Comparison of ENCODE assay signal across 29 cellular contexts in genomic region chr7:128132426-128133069, GRCh38.
"Had no signal": no experiment of that assay in that cellular context is flagged by ENCODE, and none has a peak within 500 bp of the region (broad histone marks: within the 10 kb centered on the region; RNA-seq: fewer than 3 reads in every experiment).

No MANE protein-coding gene starts in this region.

- H3K9me3 Mint-ChIP-seq: activated B cell treated with CpG ODN at 0.5 μM for 24 hours; activated T-cell treated with anti-CD3 and anti-CD28 coated beads, Interleukin-2, amount 50 U/mL, for 4 hours; activated T-helper 17 cell treated with anti-CD3 and anti-CD28 coated beads, Interleukin-2, amount 50 U/mL, for 72 hours; central memory CD8-positive, alpha-beta T cell; dendritic cell treated with granulocyte-macrophage colony-stimulating factor and Interleukin-4, amounts not matched to agents 40 ng/mL and 50 ng/mL, for 4 days; effector memory CD8-positive, alpha-beta T cell; T-helper 2 cell treated with Interferon-gamma antibody and Interleukin-4, amounts not matched to agents 5 μg/mL and 100 μg/mL, for 36 hours had no signal

- H3K4me3 Mint-ChIP-seq: activated B cell treated with CpG ODN at 0.5 μM for 24 hours; activated CD8-positive, alpha-beta T cell treated with anti-CD3 and anti-CD28 coated beads for 36 hours; activated naive CD8-positive, alpha-beta T cell; activated T-cell treated with anti-CD3 and anti-CD28 coated beads, Interleukin-2, amount 50 U/mL, for 4 hours; activated T-helper 17 cell treated with anti-CD3 and anti-CD28 coated beads, Interleukin-2, amount 50 U/mL, for 72 hours; central memory CD8-positive, alpha-beta T cell; dendritic cell treated with granulocyte-macrophage colony-stimulating factor and Interleukin-4, amounts not matched to agents 40 ng/mL and 50 ng/mL, for 4 days; effector memory CD8-positive, alpha-beta T cell; T-helper 17 cell; T-helper 2 cell treated with Interferon-gamma antibody and Interleukin-4, amounts not matched to agents 5 μg/mL and 100 μg/mL, for 36 hours had no signal

- H3K27ac Mint-ChIP-seq: activated B cell treated with CpG ODN at 0.5 μM for 24 hours; activated CD8-positive, alpha-beta T cell treated with anti-CD3 and anti-CD28 coated beads for 36 hours; activated naive CD8-positive, alpha-beta T cell; activated T-helper 17 cell treated with anti-CD3 and anti-CD28 coated beads, Interleukin-2, amount 50 U/mL, for 72 hours; dendritic cell treated with granulocyte-macrophage colony-stimulating factor and Interleukin-4, amounts not matched to agents 40 ng/mL and 50 ng/mL, for 4 days; effector memory CD8-positive, alpha-beta T cell; T-helper 2 cell treated with Interferon-gamma antibody and Interleukin-4, amounts not matched to agents 5 μg/mL and 100 μg/mL, for 36 hours had no signal

- H3K4me1 ChIP-seq: foreskin keratinocyte had no signal

- H3K4me3 ChIP-seq: coronary artery, gastrocnemius medialis had no signal

- H3K36me3 Mint-ChIP-seq: activated naive CD8-positive, alpha-beta T cell had no signal

- H3K9me3 ChIP-seq: gastrocnemius medialis had no signal

- H3K36me3 ChIP-seq: brain microvascular endothelial cell, gastrocnemius medialis, WERI-Rb-1 had no signal

- H3K27ac ChIP-seq: brain microvascular endothelial cell, coronary artery, foreskin keratinocyte, gastrocnemius medialis, WERI-Rb-1 had no signal

- ATAC-seq: activated CD4-positive, CD25-positive, alpha-beta regulatory T cell treated with anti-CD3 and anti-CD28 coated beads, Interleukin-2, amount 50 U/mL, for 24 hours; activated CD8-positive, alpha-beta T cell treated with anti-CD3 and anti-CD28 coated beads for 36 hours; activated T-cell treated with anti-CD3 and anti-CD28 coated beads, Interleukin-2, amount 50 U/mL, for 4 hours; activated T-helper 17 cell treated with anti-CD3 and anti-CD28 coated beads, Interleukin-2, amount 50 U/mL, for 72 hours; effector memory CD8-positive, alpha-beta T cell; esophagus mucosa; foreskin keratinocyte; gastrocnemius medialis; T-helper 17 cell had no signal

- DNase-seq: activated B cell treated with CpG ODN at 0.5 μM for 24 hours; activated CD4-positive, alpha-beta T cell treated with anti-CD3 and anti-CD28 coated beads for 48 hours; activated CD4-positive, alpha-beta T cell treated with anti-CD3 and anti-CD28 coated beads, Interleukin-2, amount 50 U/mL, for 1 hour; activated CD4-positive, alpha-beta T cell treated with anti-CD3 and anti-CD28 coated beads, Interleukin-2, amount 50 U/mL, for 48 hours; activated CD8-positive, alpha-beta T cell treated with anti-CD3 and anti-CD28 coated beads for 36 hours; activated effector memory CD4-positive, alpha-beta T cell treated with Interleukin-2 at 50 U/mL for 16 hours; activated gamma-delta T cell treated with Interleukin-2 at 50 U/mL for 16 hours; activated naive CD4-positive, alpha-beta T cell treated with anti-CD3 and anti-CD28 coated beads, Interleukin-2, amount 50 U/mL, for 16 hours; activated naive CD4-positive, alpha-beta T cell treated with Interleukin-2 at 50 U/mL for 16 hours; activated T-cell treated with anti-CD3 and anti-CD28 coated beads, Interleukin-2, amount 50 U/mL, for 4 hours; amniotic stem cell; anterior cingulate cortex; brain microvascular endothelial cell; effector CD4-positive, alpha-beta T cell; effector memory CD8-positive, alpha-beta T cell; foreskin keratinocyte; gastrocnemius medialis; T-helper 1 cell; T-helper 17 cell; T1000; WERI-Rb-1 had no signal
